ENCODE assay signal across 9 cellular contexts in the genomic region with DNA sequence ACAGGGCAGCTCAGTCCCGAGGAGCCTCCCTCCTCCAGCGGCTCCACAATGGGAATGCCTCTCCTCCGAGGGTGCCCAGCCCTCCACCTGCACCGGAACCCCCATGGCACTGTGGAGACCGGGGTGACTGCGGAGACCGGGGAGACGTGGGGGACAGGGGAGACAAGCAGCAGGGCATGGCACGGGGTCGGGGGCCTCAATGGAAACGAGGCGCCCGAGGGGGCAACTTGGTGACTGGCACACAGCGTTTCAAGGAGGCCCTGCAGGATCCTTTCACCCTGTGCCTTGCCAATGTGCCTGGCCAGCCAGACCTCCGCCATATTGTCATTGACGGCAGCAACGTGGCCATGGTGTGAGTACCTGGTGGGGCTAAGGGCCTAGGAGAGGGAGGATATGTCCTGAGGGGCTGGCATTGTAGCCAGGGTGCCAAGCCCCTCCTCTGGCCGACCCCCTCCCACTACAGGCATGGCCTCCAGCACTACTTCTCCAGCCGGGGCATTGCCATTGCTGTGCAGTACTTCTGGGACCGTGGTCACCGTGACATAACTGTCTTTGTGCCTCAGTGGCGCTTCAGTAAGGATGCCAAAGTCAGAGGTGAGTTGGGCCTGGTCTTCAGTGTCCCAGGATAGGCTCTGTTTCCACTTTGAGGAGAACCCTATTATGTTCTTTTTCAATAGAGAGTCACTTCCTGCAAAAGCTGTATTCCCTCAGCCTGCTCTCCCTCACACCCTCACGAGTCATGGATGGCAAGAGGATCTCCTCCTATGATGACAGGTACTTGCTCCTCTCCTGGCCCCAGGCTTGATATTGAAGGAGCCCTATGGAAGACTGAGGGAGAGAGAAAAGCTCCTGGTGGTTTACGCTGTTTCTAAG. TPM values are rescaled to one million over a fixed set of nuclear protein-coding genes. Genes with fewer than 3 reads are reported as not detected.
A peak's percentile ranks its signal among the peaks of the same experiment; 100 is the strongest.
DNase-seq lines count a peak whose midpoint lies in the region; ATAC-seq and TF ChIP-seq lines count a peak whose summit lies in the region.
"Had no signal": no experiment of that assay in that cellular context is flagged by ENCODE, and none has a peak within 500 bp of the region (broad histone marks: within the 10 kb centered on the region; RNA-seq: fewer than 3 reads in every experiment).

No MANE protein-coding gene starts in this region.

- H3K14ac ChIP-seq in neuronal stem cell (ENCODE audit: low read length): no peak overlapping the region

- H3K9me3 ChIP-seq in duodenal mucosa (ENCODE audit: control insufficient read depth in 1 of 2, low read length in 2 of 2) (no peaks in the 10 kb centered on the region), neuronal stem cell (replicated peaks in 1 of 2; ENCODE audit: control insufficient read depth in 2 of 2, insufficient read depth in 1 of 2, low read depth in 1 of 2, low read length in 2 of 2) (no peaks in the 10 kb centered on the region)
- H3K9me3 ChIP-seq: testis had no signal

- no peak overlapping the region for H4K91ac ChIP-seq in neuronal stem cell (ENCODE audit: low read depth, low read length, poor library complexity)

- H3K4me1 Mint-ChIP-seq in HFFc6 (ENCODE audit: low read depth): peaks cover 44% of the 10 kb centered on the region

- TF ChIP-seq CTCF in AG10803 (conservative IDR thresholded peaks at IDR 0.05; ENCODE audit: low read length) (no peak), HFFc6 (IDR thresholded peaks at IDR 0.05) (no peak)

- peak overlapping the region; percentile 79 for H3K4me3 ChIP-seq in AG10803 (ENCODE audit: low read length)
- H3K4me3 ChIP-seq in duodenal mucosa (ENCODE audit: low read depth in 1 of 2, low read length in 2 of 2): peak overlapping the region; percentile 8 to 97
- H3K4me3 ChIP-seq in neuronal stem cell (ENCODE audit: low read length in 2 of 2): no peak overlapping the region
- H3K4me3 ChIP-seq: testis had no signal

- no peak overlapping the region for H4K8ac ChIP-seq in neuronal stem cell (ENCODE audit: low read depth, low read length)

- no peak overlapping the region for H2BK15ac ChIP-seq in neuronal stem cell (ENCODE audit: low read length)

- peaks cover 12% of the 10 kb centered on the region for H3K36me3 Mint-ChIP-seq in HFFc6 (ENCODE audit: low read depth)

- no peak overlapping the region; the same call in 1 of the 2 replicates for H3K27ac Mint-ChIP-seq in HFFc6

- H3K36me3 ChIP-seq in duodenal mucosa (ENCODE audit: control insufficient read depth in 1 of 2, insufficient read depth in 2 of 2, low read length in 2 of 2) (peaks cover 31 to 39% of the 10 kb centered on the region in 2 donors), neuronal stem cell (replicated peaks in 1 of 2; ENCODE audit: control insufficient read depth in 2 of 2, insufficient read depth in 2 of 2, low read length in 2 of 2) (peaks cover 20 to 45% of the 10 kb centered on the region in 2 donors)

- peaks cover 2% of the 10 kb centered on the region for H3K27me3 Mint-ChIP-seq in HFFc6 (ENCODE audit: insufficient read depth)

- WGBS in neuronal stem cell (ENCODE audit: extremely low coverage in 2 of 2, insufficient read length in 2 of 2, insufficient replicate concordance in 1 of 2), 2 donors: no CpG with 5 or more reads among the region's 24 CpGs

- H3K18ac ChIP-seq in neuronal stem cell (ENCODE audit: low read length): no peak overlapping the region

- no peak overlapping the region for H2BK120ac ChIP-seq in neuronal stem cell (ENCODE audit: low read depth, low read length)

- H3K9ac ChIP-seq in duodenal mucosa (ENCODE audit: low read depth in 1 of 2, low read length in 2 of 2) (peak overlapping the region in 1 of 2 donors; percentile 25), neuronal stem cell (ENCODE audit: low read depth, low read length, poor library complexity) (no peak overlapping the region)

- no peak overlapping the region for H2AFZ ChIP-seq in neuronal stem cell (ENCODE audit: low read length)

- H3K4ac ChIP-seq in neuronal stem cell (ENCODE audit: low read length): no peak overlapping the region

- peaks cover 11% of the 10 kb centered on the region for H3K79me1 ChIP-seq in neuronal stem cell (ENCODE audit: low read depth, low read length)

- no peak overlapping the region for H2BK12ac ChIP-seq in neuronal stem cell (ENCODE audit: low read length)

- H3K4me2 ChIP-seq in neuronal stem cell (ENCODE audit: insufficient read depth, low read length, poor library complexity, severe bottlenecking): no peak overlapping the region

- peak overlapping the region; percentile 56 for H3K23ac ChIP-seq in neuronal stem cell (ENCODE audit: low read depth, low read length, poor library complexity)

- no peaks in the 10 kb centered on the region for H3K9me3 Mint-ChIP-seq in HFFc6

- peak overlapping the region; percentile 80 for H3K4me3 Mint-ChIP-seq in HFFc6

- ATAC-seq in GM18861 (IDR thresholded peaks at IDR 0.05; ENCODE audit: unreplicated experiment) (no peak), HG03196 (IDR thresholded peaks at IDR 0.05; ENCODE audit: unreplicated experiment) (no peak), GM18909 (IDR thresholded peaks at IDR 0.05; ENCODE audit: poor library complexity, unreplicated experiment) (no peak)

- H2AK5ac ChIP-seq in neuronal stem cell (ENCODE audit: low read depth, low read length): peak overlapping the region; percentile 73

- H2BK5ac ChIP-seq in neuronal stem cell (ENCODE audit: low read length): no peak overlapping the region

- H3K4me1 ChIP-seq in duodenal mucosa (ENCODE audit: control insufficient read depth in 1 of 2, insufficient read depth in 2 of 2, low read length in 2 of 2) (peaks cover 51 to 55% of the 10 kb centered on the region in 2 donors), neuronal stem cell (ENCODE audit: control insufficient read depth in 2 of 2, insufficient read depth in 1 of 2, low read depth in 1 of 2, low read length in 2 of 2) (peaks cover 9% of the 10 kb centered on the region in 2 donors)

- DNase-seq in AG10803 (ENCODE audit: low read depth): no peak
- DNase-seq in HFFc6: no peak
- no peak for DNase-seq in neuronal stem cell (ENCODE audit: low spot score)
- no peak for DNase-seq in HuH-7.5 (ENCODE audit: low spot score)

- H3K27me3 ChIP-seq in duodenal mucosa (ENCODE audit: control insufficient read depth in 1 of 2, insufficient read depth in 2 of 2, low read length in 2 of 2) (no peaks in the 10 kb centered on the region), neuronal stem cell (ENCODE audit: control insufficient read depth in 3 of 3, insufficient read depth in 3 of 3, low read depth in 1 of 3, low read length in 3 of 3) (no peaks in the 10 kb centered on the region)
- H3K27me3 ChIP-seq: testis had no signal

- H3K27ac ChIP-seq in duodenal mucosa (ENCODE audit: low read depth, low read length) (no peak overlapping the region), neuronal stem cell (replicated peaks; ENCODE audit: low read length) (no peak overlapping the region)

RNA-seq across cellular contexts. Expression of gene KHNYN, which starts 2.7 kb away (rescaled TPM):
- total RNA-seq in HFFc6 (2021; fragmentation: NEBNext Ultra II Directional; extraction: Animal tissue kit (Norgen Biotek cat#: 25700)): 10 to 100 TPM; 25.4 to 29.2 (median 28.0) TPM
- 18.3 TPM for polyA plus RNA-seq in neuronal stem cell (2013, experiment 1 of 2)
- 18.2 TPM for polyA plus RNA-seq in neuronal stem cell (2013, experiment 2 of 2)

RNA-seq across cellular contexts. Expression of gene CBLN3, which starts 3.0 kb away (rescaled TPM):
- total RNA-seq in HFFc6 (2021; fragmentation: NEBNext Ultra II Directional; extraction: Animal tissue kit (Norgen Biotek cat#: 25700)): 1 to 10 TPM; 3.3 to 5.0 (median 3.9) TPM
- polyA plus RNA-seq in neuronal stem cell (2013, experiment 1 of 2): 0.59 TPM
- 0.32 TPM for polyA plus RNA-seq in neuronal stem cell (2013, experiment 2 of 2)

RNA-seq across cellular contexts. Expression of gene SDR39U1, which starts 10.1 kb away (rescaled TPM):
- total RNA-seq in HFFc6 (2021; fragmentation: NEBNext Ultra II Directional; extraction: Animal tissue kit (Norgen Biotek cat#: 25700)): 10 to 100 TPM; 29.6 to 35.7 (median 31.6) TPM
- polyA plus RNA-seq in neuronal stem cell (2013, experiment 1 of 2): 56.9 TPM
- 53.2 TPM for polyA plus RNA-seq in neuronal stem cell (2013, experiment 2 of 2)

RNA-seq across cellular contexts. Expression of gene NYNRIN, which starts 33.7 kb away (rescaled TPM):
- 1 to 10 TPM; 3.9 to 6.3 (median 4.1) TPM for total RNA-seq in HFFc6 (2021; fragmentation: NEBNext Ultra II Directional; extraction: Animal tissue kit (Norgen Biotek cat#: 25700))
- 16.1 TPM for polyA plus RNA-seq in neuronal stem cell (2013, experiment 1 of 2)
- polyA plus RNA-seq in neuronal stem cell (2013, experiment 2 of 2): 16.0 TPM

Comparison
In these comparisons a context has a peak if more than half of its experiments do, and no peak if none do; other contexts are left out.
1. H3K4me3 ChIP-seq: peak in AG10803 (single experiment) and duodenal mucosa (2 of 2); none in neuronal stem cell (0 of 2).